Comparison of ENCODE assay signal across 16 cellular contexts in genomic region chr12:45315462-45315861, GRCh38.
"Had no signal": no experiment of that assay in that cellular context is flagged by ENCODE, and none has a peak within 500 bp of the region (broad histone marks: within the 10 kb centered on the region; RNA-seq: fewer than 3 reads in every experiment).

No MANE protein-coding gene starts in this region.

- ATAC-seq: activated CD8-positive, alpha-beta T cell treated with anti-CD3 and anti-CD28 coated beads for 36 hours; activated T-cell treated with anti-CD3 and anti-CD28 coated beads, Interleukin-2, amount 50 U/mL, for 4 hours; naive thymus-derived CD8-positive, alpha-beta T cell; stimulated activated naive B cell treated with anti-CD40 and anti-IgM and Interleukin-4, amounts not matched to agents 10 μg/mL and 1 μg/mL and 100 μg/mL, for 72 hours had no signal

- H3K27ac Mint-ChIP-seq: activated CD8-positive, alpha-beta T cell treated with anti-CD3 and anti-CD28 coated beads for 36 hours; stimulated activated naive B cell treated with anti-CD40 and anti-IgM and Interleukin-4, amounts not matched to agents 10 μg/mL and 1 μg/mL and 100 μg/mL, for 72 hours had no signal

- FAIRE-seq: bronchial epithelial cell had no signal

- H3K27me3 ChIP-seq: thyroid gland had no signal

- H3K27ac ChIP-seq: left ventricle myocardium inferior, thyroid gland, VCaP had no signal

- H3K27me3 Mint-ChIP-seq: activated CD8-positive, alpha-beta T cell treated with anti-CD3 and anti-CD28 coated beads for 36 hours; memory B cell; naive thymus-derived CD8-positive, alpha-beta T cell; stimulated activated naive B cell treated with anti-CD40 and anti-IgM and Interleukin-4, amounts not matched to agents 10 μg/mL and 1 μg/mL and 100 μg/mL, for 72 hours had no signal

- H3K4me3 ChIP-seq: left ventricle myocardium inferior, thyroid gland had no signal

- H3K9me3 ChIP-seq: thyroid gland had no signal

- H3K36me3 ChIP-seq: thyroid gland had no signal

- H3K4me3 Mint-ChIP-seq: activated CD8-positive, alpha-beta T cell treated with anti-CD3 and anti-CD28 coated beads for 36 hours; activated T-cell treated with anti-CD3 and anti-CD28 coated beads, Interleukin-2, amount 50 U/mL, for 4 hours; memory B cell; naive thymus-derived CD8-positive, alpha-beta T cell; stimulated activated naive B cell treated with anti-CD40 and anti-IgM and Interleukin-4, amounts not matched to agents 10 μg/mL and 1 μg/mL and 100 μg/mL, for 72 hours had no signal

- DNase-seq: activated CD4-positive, alpha-beta T cell treated with anti-CD3 and anti-CD28 coated beads for 1 hour; activated CD8-positive, alpha-beta T cell treated with anti-CD3 and anti-CD28 coated beads for 36 hours; activated gamma-delta T cell; activated T-cell treated with anti-CD3 and anti-CD28 coated beads, Interleukin-2, amount 50 U/mL, for 4 hours; anterior cingulate cortex; dermis blood vessel endothelial cell; erythroblast; hippocampal formation; left ventricle myocardium inferior; naive thymus-derived CD8-positive, alpha-beta T cell; retina; stimulated activated naive B cell treated with anti-CD40 and anti-IgM and Interleukin-4, amounts not matched to agents 10 μg/mL and 1 μg/mL and 100 μg/mL, for 72 hours; thyroid gland had no signal
